31 cellular contexts compared by ENCODE assay signal in the genomic region with DNA sequence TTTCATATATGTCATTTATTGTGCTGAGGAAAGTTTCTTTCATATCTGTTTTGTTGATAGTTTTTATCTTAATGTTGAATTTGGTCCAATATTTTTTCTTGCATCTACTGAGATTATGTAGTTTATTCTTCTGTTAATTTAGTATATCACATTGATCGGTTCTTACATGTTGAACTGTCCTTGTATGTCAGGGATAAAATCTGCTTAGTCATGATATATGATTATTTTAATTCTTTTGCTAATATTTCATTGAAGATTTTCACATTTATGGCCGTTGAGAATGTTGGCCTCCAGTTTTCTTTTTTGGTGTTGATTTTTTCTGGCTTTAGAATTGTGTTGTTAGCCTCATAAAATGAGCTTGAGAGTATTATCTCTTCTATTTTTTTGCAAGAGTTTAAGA.
"Had no signal": no experiment of that assay in that cellular context is flagged by ENCODE, and none has a peak within 500 bp of the region (broad histone marks: within the 10 kb centered on the region; RNA-seq: fewer than 3 reads in every experiment).

No MANE protein-coding gene starts in this region.

- H3K9me3 ChIP-seq: ovary, psoas muscle, suprapubic skin, testis, tibial artery, transverse colon, upper lobe of right lung, uterus had no signal

- H3K27me3 Mint-ChIP-seq: progenitor cell of endocrine pancreas, type B pancreatic cell had no signal

- H3K36me3 ChIP-seq: neural progenitor cell, ovary, spleen, suprapubic skin, tibial artery, transverse colon, upper lobe of right lung, uterus had no signal

- H3K79me2 ChIP-seq: parathyroid adenoma had no signal

- H3K27ac ChIP-seq: neural progenitor cell, ovary, parathyroid adenoma, psoas muscle, skin epidermis, spleen, suprapubic skin, testis, tibial artery, transverse colon, upper lobe of right lung, uterus had no signal

- H3K4me1 Mint-ChIP-seq: nephron, neural progenitor cell had no signal

- H3K9ac ChIP-seq: neural progenitor cell, parathyroid adenoma had no signal

- H3K9me3 Mint-ChIP-seq: natural killer cell; neural progenitor cell; stimulated activated memory B cell treated with anti-CD40 and anti-IgM and Interleukin-4, amounts not matched to agents 10 μg/mL and 1 μg/mL and 100 μg/mL, for 72 hours; stimulated activated naive CD8-positive, alpha-beta T cell treated with anti-CD3 and anti-CD28 coated beads, Interleukin-15, amount 100 ng/mL, for 72 hours; type B pancreatic cell had no signal

- H3K27me3 ChIP-seq: neural progenitor cell, ovary, spleen, testis, tibial artery, transverse colon, upper lobe of right lung, uterus had no signal

- H3K4me3 Mint-ChIP-seq: natural killer cell; nephron; neural progenitor cell; stimulated activated memory B cell treated with anti-CD40 and anti-IgM and Interleukin-4, amounts not matched to agents 10 μg/mL and 1 μg/mL and 100 μg/mL, for 72 hours; stimulated activated naive CD8-positive, alpha-beta T cell treated with anti-CD3 and anti-CD28 coated beads, Interleukin-15, amount 100 ng/mL, for 72 hours; type B pancreatic cell had no signal

- DNase-seq: natural killer cell; occipital lobe; ovary; posterior cingulate gyrus; psoas muscle; right cardiac atrium; spleen; stimulated activated CD4-positive, alpha-beta T cell treated with anti-CD3 and anti-CD28 coated beads, Interleukin-12 subunit alpha, Interleukin-12 subunit beta, amount 100 ng/mL, for 4 hours; stimulated activated CD4-positive, alpha-beta T cell treated with anti-CD3 and anti-CD28 coated beads, Interleukin-1b, Interleukin-23, amount 100 ng/mL, for 48 hours; stimulated activated CD4-positive, alpha-beta T cell treated with anti-CD3 and anti-CD28 coated beads, Interleukin-4, amount 100 ng/mL, for 1 hour; stimulated activated CD4-positive, alpha-beta T cell treated with anti-CD3 and anti-CD28 coated beads, Interleukin-4, amount 100 ng/mL, for 4 hours; stimulated activated CD8-positive, alpha-beta memory T cell treated with anti-CD3 and anti-CD28 coated beads, Interleukin-4, amount 100 ng/mL, for 48 hours; stimulated activated naive CD4-positive, alpha-beta T cell; stimulated activated naive CD8-positive, alpha-beta T cell treated with anti-CD3 and anti-CD28 coated beads, Interleukin-15, amount 100 ng/mL, for 72 hours; stimulated activated naive CD8-positive, alpha-beta T cell treated with anti-CD3 and anti-CD28 coated beads, Interleukin-15, Interleukin-2, amounts not matched to agents 100 U/mL and 50 U/mL, for 24 hours; substantia nigra; testis; tibial artery; transverse colon; upper lobe of right lung; uterus had no signal

- H3K4me2 ChIP-seq: neural progenitor cell, smooth muscle cell had no signal

- H3K4me1 ChIP-seq: neural progenitor cell, parathyroid adenoma, psoas muscle, suprapubic skin, testis, transverse colon, upper lobe of right lung, uterus had no signal

- H3K36me3 Mint-ChIP-seq: natural killer cell; neural progenitor cell; stimulated activated memory B cell treated with anti-CD40 and anti-IgM and Interleukin-4, amounts not matched to agents 10 μg/mL and 1 μg/mL and 100 μg/mL, for 72 hours; type B pancreatic cell had no signal

- H3K4me3 ChIP-seq: neural progenitor cell, ovary, psoas muscle, skin epidermis, smooth muscle cell, spleen, suprapubic skin, testis, tibial artery, transverse colon, upper lobe of right lung, uterus had no signal

- H3K27ac Mint-ChIP-seq: natural killer cell; nephron; neural progenitor cell; progenitor cell of endocrine pancreas; stimulated activated memory B cell treated with anti-CD40 and anti-IgM and Interleukin-4, amounts not matched to agents 10 μg/mL and 1 μg/mL and 100 μg/mL, for 72 hours; stimulated activated naive CD8-positive, alpha-beta T cell treated with anti-CD3 and anti-CD28 coated beads, Interleukin-15, amount 100 ng/mL, for 72 hours; type B pancreatic cell had no signal

- ATAC-seq: natural killer cell; psoas muscle; right cardiac atrium; sciatic nerve; stimulated activated memory B cell treated with anti-CD40 and anti-IgM and Interleukin-4, amounts not matched to agents 10 μg/mL and 1 μg/mL and 100 μg/mL, for 72 hours; stimulated activated naive CD8-positive, alpha-beta T cell treated with anti-CD3 and anti-CD28 coated beads, Interleukin-15, amount 100 ng/mL, for 72 hours; stimulated activated naive CD8-positive, alpha-beta T cell treated with anti-CD3 and anti-CD28 coated beads, Interleukin-15, Interleukin-2, amounts not matched to agents 100 U/mL and 50 U/mL, for 24 hours; upper lobe of right lung had no signal

- H2AFZ ChIP-seq: neural progenitor cell, parathyroid adenoma had no signal
